8 cellular contexts compared by ENCODE assay signal in genomic region chr17:80832266-80832676, GRCh38.
DNase-seq lines count a peak whose midpoint lies in the region; ATAC-seq lines count a peak whose summit lies in the region.

No MANE protein-coding gene starts in this region.

- H3K36me3 Mint-ChIP-seq in stimulated activated naive B cell treated with anti-CD40 and anti-IgM and Interleukin-4, amounts not matched to agents 10 μg/mL and 1 μg/mL and 100 μg/mL, for 72 hours: peaks cover 14 to 29% of the 10 kb centered on the region in 2 donors

- peak overlapping the region; percentile 84 for H3K27ac ChIP-seq in caudate nucleus (ENCODE audit: low read depth, low read length)

- ATAC-seq in stimulated activated naive B cell treated with anti-CD40 and anti-IgM and Interleukin-4, amounts not matched to agents 10 μg/mL and 1 μg/mL and 100 μg/mL, for 72 hours (replicated peaks): no peak
- ATAC-seq in GM19452 (IDR thresholded peaks at IDR 0.05; ENCODE audit: unreplicated experiment) (no peak), GM21825 (IDR thresholded peaks at IDR 0.05; ENCODE audit: unreplicated experiment) (no peak)

- H3K4me1 Mint-ChIP-seq in stimulated activated naive B cell treated with anti-CD40 and anti-IgM and Interleukin-4, amounts not matched to agents 10 μg/mL and 1 μg/mL and 100 μg/mL, for 72 hours: peaks cover 23 to 40% of the 10 kb centered on the region in 2 donors

- no peaks in the 10 kb centered on the region for H3K9me3 Mint-ChIP-seq in stimulated activated naive B cell treated with anti-CD40 and anti-IgM and Interleukin-4, amounts not matched to agents 10 μg/mL and 1 μg/mL and 100 μg/mL, for 72 hours

- DNase-seq in NCI-H345 (lab: John Stamatoyannopoulos, UW): peak; percentile 87
- no peak for DNase-seq in NCI-H345 treated with DMSO at 0.1 percent for 48 hours (lab: John Stamatoyannopoulos, UW; ENCODE audit: unreplicated experiment)
- DNase-seq in NCI-H510A (lab: John Stamatoyannopoulos, UW): peak; percentile 78
- peak in 23 of 61 donors; percentile 14 to 63 (median 30) for DNase-seq in caudate nucleus (lab: John Stamatoyannopoulos, UW)
- DNase-seq in left kidney (ENCODE audit: low read depth, low spot score): peak; percentile 68
- DNase-seq in stimulated activated naive B cell treated with anti-CD40 and anti-IgM and Interleukin-4, amounts not matched to agents 10 μg/mL and 1 μg/mL and 100 μg/mL, for 72 hours: no peak

- H3K27ac Mint-ChIP-seq in stimulated activated naive B cell treated with anti-CD40 and anti-IgM and Interleukin-4, amounts not matched to agents 10 μg/mL and 1 μg/mL and 100 μg/mL, for 72 hours: peak overlapping the region; percentile 99

- H3K27me3 Mint-ChIP-seq in stimulated activated naive B cell treated with anti-CD40 and anti-IgM and Interleukin-4, amounts not matched to agents 10 μg/mL and 1 μg/mL and 100 μg/mL, for 72 hours: no peaks in the 10 kb centered on the region

- peak overlapping the region; percentile 92 to 94 for H3K4me3 Mint-ChIP-seq in stimulated activated naive B cell treated with anti-CD40 and anti-IgM and Interleukin-4, amounts not matched to agents 10 μg/mL and 1 μg/mL and 100 μg/mL, for 72 hours

Comparison
In these comparisons a context has a peak if more than half of its experiments do, and no peak if none do; other contexts are left out.
1. DNase-seq: peak in NCI-H345 (single experiment), NCI-H510A (single experiment) and left kidney (single experiment); none in NCI-H345 treated with DMSO at 0.1 percent for 48 hours (single experiment) and stimulated activated naive B cell treated with anti-CD40 and anti-IgM and Interleukin-4, amounts not matched to agents 10 μg/mL and 1 μg/mL and 100 μg/mL, for 72 hours (single experiment).